Comparison of ENCODE assay signal across 8 cellular contexts in genomic region chr18:63578357-63578958, GRCh38. TPM values are rescaled to one million over a fixed set of nuclear protein-coding genes. Genes with fewer than 3 reads are reported as not detected.
A peak's percentile ranks its signal among the peaks of the same experiment; 100 is the strongest.
DNase-seq lines count a peak whose midpoint lies in the region; ATAC-seq and TF ChIP-seq lines count a peak whose summit lies in the region.

No MANE protein-coding gene starts in this region.

- H3K36me3 Mint-ChIP-seq in stimulated activated memory B cell treated with anti-CD40 and anti-IgM and Interleukin-4, amounts not matched to agents 10 μg/mL and 1 μg/mL and 100 μg/mL, for 72 hours = no peaks in the 10 kb centered on the region

- H3K36me3 ChIP-seq in Panc1 (ENCODE audit: control insufficient read depth, insufficient read depth, low read length) (no peaks in the 10 kb centered on the region), esophagus muscularis mucosa (no peaks in the 10 kb centered on the region)

- no peak for TF ChIP-seq POLR2A in esophagus muscularis mucosa (IDR thresholded peaks at IDR 0.05; ENCODE audit: low read depth)

- H3K27me3 Mint-ChIP-seq in stimulated activated memory B cell treated with anti-CD40 and anti-IgM and Interleukin-4, amounts not matched to agents 10 μg/mL and 1 μg/mL and 100 μg/mL, for 72 hours = no peaks in the 10 kb centered on the region

- no peaks in the 10 kb centered on the region for H3K9me3 Mint-ChIP-seq in stimulated activated memory B cell treated with anti-CD40 and anti-IgM and Interleukin-4, amounts not matched to agents 10 μg/mL and 1 μg/mL and 100 μg/mL, for 72 hours

- no TSS peak for BruUV-seq in Panc1 (replicated peaks; lab: Mats Ljungman, UMichigan)

- peak; percentile 71 for TF ChIP-seq CTCF in GM12865 (IDR thresholded peaks at IDR 0.05; ENCODE audit: insufficient read depth, low read depth, low read length, missing control alignments)
- TF ChIP-seq CTCF in Panc1 (IDR thresholded peaks at IDR 0.05) = peak; percentile 56; the same call in 1 of the 2 replicates
- TF ChIP-seq CTCF in esophagus muscularis mucosa (IDR thresholded peaks at IDR 0.05) = peak; percentile 46 to 53 (median 53)

- H3K4me3 ChIP-seq in GM12865 (ENCODE audit: low read depth, low read length) (no peak overlapping the region), Panc1 (ENCODE audit: low read depth in 2 of 2, low read length in 2 of 2) (no peak overlapping the region), esophagus muscularis mucosa (no peak overlapping the region)

- DNase-seq in AG08395 (ENCODE audit: low spot score) (peak; percentile 29), GM12865 (ENCODE audit: low read depth) (peak; percentile 62), Panc1 (ENCODE audit: low read depth, low spot score) (peak; percentile 17), esophagus muscularis mucosa (ENCODE audit: extremely low spot score) (no peak), renal cortical epithelial cell (ENCODE audit: low read depth) (peak; percentile 40)

- H3K4me1 Mint-ChIP-seq in stimulated activated memory B cell treated with anti-CD40 and anti-IgM and Interleukin-4, amounts not matched to agents 10 μg/mL and 1 μg/mL and 100 μg/mL, for 72 hours = no peaks in the 10 kb centered on the region

- POLR2A ChIA-PET in Panc1 (lab: Charles Lee) = no interaction called here

- H3K4me1 ChIP-seq in Panc1 (ENCODE audit: control insufficient read depth, insufficient read depth, low read length) = no peaks in the 10 kb centered on the region
- H3K4me1 ChIP-seq in esophagus muscularis mucosa = no peaks in the 10 kb centered on the region

- H3K27me3 ChIP-seq in Panc1 (ENCODE audit: control insufficient read depth, insufficient read depth, low read length) (no peaks in the 10 kb centered on the region), esophagus muscularis mucosa (no peaks in the 10 kb centered on the region)

- intact Hi-C loops in Panc1 (cut with micrococcal nuclease; ENCODE audit: unreplicated experiment) = loop anchor here (1.0 to 10.0 kb wide), 2 partner anchors 60 to 266 kb away; no protein-coding TSS in a partner anchor
- intact Hi-C loops in esophagus muscularis mucosa (cut with DNase I) = loop anchor here (5.0 kb wide), 1 partner anchor 61 kb away; no protein-coding TSS in a partner anchor

- H3K27ac ChIP-seq in Panc1 (ENCODE audit: low read length) = no peak overlapping the region
- no peak overlapping the region for H3K27ac ChIP-seq in esophagus muscularis mucosa (replicated peaks in 1 of 4)

- no peak overlapping the region for H3K27ac Mint-ChIP-seq in stimulated activated memory B cell treated with anti-CD40 and anti-IgM and Interleukin-4, amounts not matched to agents 10 μg/mL and 1 μg/mL and 100 μg/mL, for 72 hours

- ATAC-seq in HG03521 (IDR thresholded peaks at IDR 0.05; ENCODE audit: unreplicated experiment) = peak; percentile 51
- no peak for ATAC-seq in Panc1
- no peak for ATAC-seq in stimulated activated memory B cell treated with anti-CD40 and anti-IgM and Interleukin-4, amounts not matched to agents 10 μg/mL and 1 μg/mL and 100 μg/mL, for 72 hours
- ATAC-seq in HG03565 (IDR thresholded peaks at IDR 0.05; ENCODE audit: unreplicated experiment) = no peak

- in situ Hi-C loops in Panc1 (cut with HindIII; ENCODE audit: low pct_unique_long_range_greater_than_20kb, low sequenced_read_pairs) = no loop called here

- H3K4me3 Mint-ChIP-seq in stimulated activated memory B cell treated with anti-CD40 and anti-IgM and Interleukin-4, amounts not matched to agents 10 μg/mL and 1 μg/mL and 100 μg/mL, for 72 hours = no peak overlapping the region

- CTCF ChIA-PET in Panc1 (lab: Charles Lee) = interaction anchor here (0.8 kb wide), 1 partner anchor 60 kb away, joined by 4 read pairs; no protein-coding TSS in a partner anchor

- no peak for TF ChIP-seq EP300 in esophagus muscularis mucosa (IDR thresholded peaks at IDR 0.05)

- no peaks in the 10 kb centered on the region for H3K9me3 ChIP-seq in Panc1 (ENCODE audit: control insufficient read depth, insufficient read depth, low read depth, low read length)
- H3K9me3 ChIP-seq in esophagus muscularis mucosa = no peaks in the 10 kb centered on the region

- WGBS in esophagus muscularis mucosa = 21% methylated on average over 5 of the region's 5 CpGs

RNA-seq across cellular contexts. Expression of gene SERPINB13, which starts 8.7 kb away (rescaled TPM):
- total RNA-seq in Panc1 (2021; ENCODE audit: unreplicated experiment) (not detected), esophagus muscularis mucosa (not detected), renal cortical epithelial cell (not detected in 2 replicates)
- polyA plus RNA-seq in Panc1 (2012; ENCODE audit: insufficient read length) = not detected

RNA-seq across cellular contexts. Expression of gene SERPINB12, which starts 36.3 kb away (rescaled TPM):
- total RNA-seq in Panc1 (2021; ENCODE audit: unreplicated experiment) (not detected), esophagus muscularis mucosa (not detected), renal cortical epithelial cell (not detected in 2 replicates)
- not detected for polyA plus RNA-seq in Panc1 (2012; ENCODE audit: insufficient read length)
